In genomic region chr10:24209421-24209770, GRCh38 we compare ENCODE assay signal across 8 cellular contexts.
A peak's percentile ranks its signal among the peaks of the same experiment; 100 is the strongest.
DNase-seq lines count a peak whose midpoint lies in the region; ATAC-seq lines count a peak whose summit lies in the region.

No MANE protein-coding gene starts in this region.

- H3K9me3 Mint-ChIP-seq in activated naive CD4-positive, alpha-beta T cell treated with anti-CD3 and anti-CD28 coated beads, Interleukin-2, amount 50 U/mL, for 24 hours, result peaks cover 6% of the 10 kb centered on the region

- H3K4me1 Mint-ChIP-seq in activated naive CD4-positive, alpha-beta T cell treated with anti-CD3 and anti-CD28 coated beads, Interleukin-2, amount 50 U/mL, for 24 hours, result peaks cover 26% of the 10 kb centered on the region

- H3K4me3 Mint-ChIP-seq in activated naive CD4-positive, alpha-beta T cell treated with anti-CD3 and anti-CD28 coated beads, Interleukin-2, amount 50 U/mL, for 24 hours, result peak overlapping the region; percentile 79

- ATAC-seq in GM18909 (IDR thresholded peaks at IDR 0.05; ENCODE audit: poor library complexity, unreplicated experiment), result peak; percentile 51
- peak; percentile 32 for ATAC-seq in HG03432 (IDR thresholded peaks at IDR 0.05; ENCODE audit: unreplicated experiment)

- H3K27me3 Mint-ChIP-seq in activated naive CD4-positive, alpha-beta T cell treated with anti-CD3 and anti-CD28 coated beads, Interleukin-2, amount 50 U/mL, for 24 hours, result peaks cover 37% of the 10 kb centered on the region

- peak overlapping the region; percentile 88 for H3K27ac Mint-ChIP-seq in activated naive CD4-positive, alpha-beta T cell treated with anti-CD3 and anti-CD28 coated beads, Interleukin-2, amount 50 U/mL, for 24 hours

- peak; percentile 24 for DNase-seq in AG08396 (ENCODE audit: low spot score)
- DNase-seq in stimulated activated CD8-positive, alpha-beta memory T cell treated with anti-CD3 and anti-CD28 coated beads, Interleukin-15, amount 100 ng/mL, for 48 hours (ENCODE audit: low read depth in 2 of 2), result peak; percentile 5 to 31
- DNase-seq in DMS153 (lab: John Stamatoyannopoulos, UW), result no peak
- no peak for DNase-seq in NCI-H446 (lab: John Stamatoyannopoulos, UW)

- no peaks in the 10 kb centered on the region for H3K36me3 Mint-ChIP-seq in activated naive CD4-positive, alpha-beta T cell treated with anti-CD3 and anti-CD28 coated beads, Interleukin-2, amount 50 U/mL, for 24 hours

- H3K9me3 ChIP-seq in iPS-18c (ENCODE audit: control insufficient read depth, insufficient read depth, low read length), result no peaks in the 10 kb centered on the region

- peak overlapping the region; percentile 44 for H3K4me3 ChIP-seq in iPS-18c (ENCODE audit: insufficient read depth, low read depth, low read length)

Comparison
In these comparisons a context has a peak if more than half of its experiments do, and no peak if none do; other contexts are left out.
1. DNase-seq: peak in AG08396 (single experiment) and stimulated activated CD8-positive, alpha-beta memory T cell treated with anti-CD3 and anti-CD28 coated beads, Interleukin-15, amount 100 ng/mL, for 48 hours (2 of 2); none in DMS153 (single experiment) and NCI-H446 (0 of 2).